8 cellular contexts compared by ENCODE assay signal in the genomic region with DNA sequence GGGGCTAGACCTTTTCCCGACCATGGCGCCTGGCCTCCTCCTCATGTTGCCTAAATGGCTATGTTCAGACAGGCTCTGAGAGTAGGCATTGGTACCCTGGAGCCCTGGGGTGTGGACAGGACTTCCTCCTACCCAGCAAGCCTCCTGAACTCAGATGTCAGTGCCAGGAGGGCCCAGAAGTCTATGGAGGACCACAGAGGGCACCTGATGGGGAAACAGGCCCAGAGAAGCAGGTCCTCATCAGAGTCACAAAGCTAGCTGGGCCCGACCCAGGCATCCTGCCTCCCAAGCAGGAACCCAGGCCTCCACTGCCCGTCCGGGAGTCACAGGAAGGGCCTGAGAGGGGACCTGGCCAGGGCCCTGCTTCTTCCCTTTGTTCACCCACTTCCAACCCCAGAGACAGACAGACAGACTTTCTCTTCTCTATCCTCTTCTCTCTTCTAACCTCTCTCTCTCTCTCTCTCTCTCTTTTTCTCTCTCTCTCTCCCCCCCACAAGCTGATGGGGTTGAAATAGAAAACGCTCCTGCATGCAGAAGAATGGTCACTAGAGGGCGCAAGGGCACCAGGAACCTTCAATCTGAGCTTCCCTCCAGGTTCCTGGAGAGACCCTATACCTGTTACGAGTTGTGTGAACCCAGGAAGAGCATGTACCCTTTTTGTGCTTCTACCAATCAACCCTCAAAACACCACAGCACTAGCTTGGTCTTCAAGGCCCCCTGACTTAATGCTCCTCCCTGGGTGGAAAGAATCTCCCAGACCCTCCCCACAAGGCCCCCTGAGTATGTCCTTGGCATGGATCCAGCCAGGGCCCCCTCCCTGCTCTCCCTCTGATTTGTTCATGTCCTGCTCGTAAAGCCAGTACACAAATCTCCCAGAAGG. TPM values are rescaled to one million over a fixed set of nuclear protein-coding genes. Genes with fewer than 3 reads are reported as not detected.
A peak's percentile ranks its signal among the peaks of the same experiment; 100 is the strongest.
DNase-seq lines count a peak whose midpoint lies in the region; ATAC-seq, FAIRE-seq and TF ChIP-seq lines count a peak whose summit lies in the region.

No MANE protein-coding gene starts in this region.

- H3K27me3 ChIP-seq in GM23248 (replicated peaks; ENCODE audit: insufficient read depth) (no peaks in the 10 kb centered on the region), bronchial epithelial cell (ENCODE audit: control insufficient read depth, insufficient read depth, low read length) (no peaks in the 10 kb centered on the region), kidney epithelial cell (ENCODE audit: control insufficient read depth, insufficient read depth, low read length) (no peaks in the 10 kb centered on the region)

- no peaks in the 10 kb centered on the region for H3K9me2 ChIP-seq in GM23248 (ENCODE audit: insufficient read depth)

- peaks cover 64% of the 10 kb centered on the region for H3K79me2 ChIP-seq in GM23248 (ENCODE audit: insufficient read depth)

- in situ Hi-C loops in ACHN (cut with HindIII; ENCODE audit: low pct_ligation_motif_present, low pct_unique_long_range_greater_than_20kb, low sequenced_read_pairs) (no loop called here), GM23248 (cut with MboI) (loop anchor here (25.0 kb wide), 1 partner anchor 437 kb away; no protein-coding TSS in a partner anchor)

- H3K4me3 ChIP-seq in GM23248 (no peak overlapping the region), bronchial epithelial cell (ENCODE audit: low read depth, low read length) (no peak overlapping the region), kidney epithelial cell (ENCODE audit: low read depth, low read length) (no peak overlapping the region)

- no peak overlapping the region for H2AFZ ChIP-seq in GM23248

- no peaks in the 10 kb centered on the region for H3K36me3 ChIP-seq in GM23248 (ENCODE audit: low read depth)
- no peaks in the 10 kb centered on the region for H3K36me3 ChIP-seq in bronchial epithelial cell (ENCODE audit: control insufficient read depth, insufficient read depth, low read length)
- H3K36me3 ChIP-seq in kidney epithelial cell (ENCODE audit: control insufficient read depth, insufficient read depth, low read length): no peaks in the 10 kb centered on the region

- H3K4me1 ChIP-seq in GM23248 (ENCODE audit: insufficient read depth): peaks cover 11% of the 10 kb centered on the region

- 51 to 52% methylated on average over 9 of the region's 9 CpGs for WGBS in GM23248 (ENCODE audit: low coverage in 1 of 2, low lambda C conversion rate in 2 of 2, missing lambda C conversion rate in 2 of 2), 2 experiments

- TF ChIP-seq CTCF in bronchial epithelial cell (IDR thresholded peaks at IDR 0.05; ENCODE audit: insufficient read depth, low read length, severe bottlenecking) (peak; percentile 90), kidney epithelial cell (IDR thresholded peaks at IDR 0.05; ENCODE audit: insufficient read depth, low read length, poor library complexity, severe bottlenecking) (peak; percentile 80)

- H3K4me2 ChIP-seq in GM23248 (ENCODE audit: unreplicated experiment): no peak overlapping the region

- no peaks in the 10 kb centered on the region for H3K9me3 ChIP-seq in GM23248 (ENCODE audit: low read depth)

- H3K27ac ChIP-seq in GM23248: no peak overlapping the region

- H3K9ac ChIP-seq in GM23248: no peak overlapping the region

- ATAC-seq in GM18498 (IDR thresholded peaks at IDR 0.05; ENCODE audit: unreplicated experiment): no peak

- DNase-seq in ACHN (peak; percentile 79), GM23248 (peak; percentile 78), NCI-H345 (lab: John Stamatoyannopoulos, UW) (peak; percentile 77), bronchial epithelial cell (ENCODE audit: low read depth) (peak; percentile 75), kidney epithelial cell (ENCODE audit: low read depth) (peak; percentile 45)
- peak; percentile 62 for DNase-seq in activated CD4-positive, CD25-positive, alpha-beta regulatory T cell treated with anti-CD3 and anti-CD28 coated beads, Interleukin-2, amount 50 U/mL, for 16 hours (ENCODE audit: low read depth, low spot score)
- DNase-seq in stimulated activated CD4-positive, alpha-beta T cell treated with anti-CD3 and anti-CD28 coated beads, Interleukin-2, amount 100 ng/mL, for 4 hours (ENCODE audit: low read depth): peak; percentile 73

- no peaks in the 10 kb centered on the region for H3F3A ChIP-seq in GM23248 (ENCODE audit: insufficient read depth)

- no peaks in the 10 kb centered on the region for H4K20me1 ChIP-seq in GM23248 (ENCODE audit: insufficient read depth)

- no peak for FAIRE-seq in bronchial epithelial cell (lab: Jason Lieb, UNC)

RNA-seq across cellular contexts. Expression of a gene that starts 27.1 kb away (rescaled TPM):
- 73.9 and 92.7 TPM in 2 replicates for total RNA-seq in GM23248 (2014; rRNA removed; shearing (Covaris generic))
- polyA plus RNA-seq in GM23248 (2016; fragmentation: Nextera tagmentation; extraction: Ambion mirVana): 39.0 and 41.5 TPM in 2 replicates
- total RNA-seq in bronchial epithelial cell (49.5 and 63.6 TPM in 2 replicates), kidney epithelial cell (92.3 and 97.1 TPM in 2 replicates)

RNA-seq across cellular contexts. Expression of a gene that starts 50.9 kb away (rescaled TPM):
- 0.25 and 2.3 TPM in 2 replicates for total RNA-seq in GM23248 (2014; rRNA removed; shearing (Covaris generic))
- 0.29 and 1.0 TPM in 2 replicates for polyA plus RNA-seq in GM23248 (2016; fragmentation: Nextera tagmentation; extraction: Ambion mirVana)
- 1.2 and 1.6 TPM in 2 replicates for total RNA-seq in bronchial epithelial cell
- 4.3 and 6.0 TPM in 2 replicates for total RNA-seq in kidney epithelial cell
